In the genomic region with DNA sequence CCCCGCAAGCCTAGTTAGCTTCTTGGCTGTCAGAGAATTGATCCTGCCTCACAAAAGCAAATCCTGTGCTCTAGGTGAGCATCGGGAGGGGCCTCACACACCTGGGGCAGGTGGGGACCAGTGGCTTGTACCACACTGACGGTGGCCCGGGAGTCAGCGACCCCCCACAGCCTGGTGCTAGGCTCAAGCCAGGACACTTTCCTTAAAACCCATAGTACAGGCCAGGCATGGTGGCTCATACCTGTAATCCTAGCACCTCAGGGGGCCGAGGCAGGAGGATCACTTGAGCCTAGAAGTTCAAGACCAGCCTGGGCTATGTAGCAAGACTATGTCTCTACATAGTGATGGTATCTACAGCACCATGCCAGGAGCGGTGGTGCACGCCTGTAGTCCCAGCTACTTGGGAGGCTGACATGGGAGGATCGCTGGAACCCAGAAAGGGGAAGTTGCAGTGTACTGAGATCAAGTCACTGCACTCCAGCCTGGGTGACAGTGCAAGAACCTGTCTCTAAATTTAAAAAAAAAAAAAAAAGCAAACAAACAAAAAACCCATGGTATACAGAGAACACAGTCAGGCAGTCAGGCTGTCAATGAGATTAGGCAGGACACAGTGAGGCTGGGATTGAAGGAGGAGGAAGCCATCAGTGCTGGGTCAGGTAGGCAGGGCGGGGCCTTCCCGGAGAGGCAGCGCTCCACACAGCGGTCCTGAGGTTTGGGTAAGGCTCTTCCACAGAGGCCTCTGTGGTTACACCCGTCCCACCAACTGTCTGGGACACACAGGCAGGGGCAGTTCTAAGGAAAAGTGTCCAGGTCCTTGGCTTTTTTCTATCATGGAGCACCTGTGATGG, we compare ENCODE assay signal across 25 cellular contexts. TPM values are rescaled to one million over a fixed set of nuclear protein-coding genes. Genes with fewer than 3 reads are reported as not detected.
DNase-seq lines count a peak whose midpoint lies in the region; ATAC-seq and TF ChIP-seq lines count a peak whose summit lies in the region.
"Had no signal": no experiment of that assay in that cellular context is flagged by ENCODE, and none has a peak within 500 bp of the region (broad histone marks: within the 10 kb centered on the region; RNA-seq: fewer than 3 reads in every experiment).

No MANE protein-coding gene starts in this region.

- H3K36me3 Mint-ChIP-seq in endodermal cell (ENCODE audit: low read depth) (peaks cover 14% of the 10 kb centered on the region), progenitor cell of endocrine pancreas (ENCODE audit: insufficient read depth) (peaks cover 9% of the 10 kb centered on the region)

- H3K4me3 ChIP-seq in NB4 (ENCODE audit: low read depth, low read length) (no peak overlapping the region), endodermal cell (ENCODE audit: low read length) (no peak overlapping the region), breast epithelium (no peak overlapping the region)
- H3K4me3 ChIP-seq: BLaER1 had no signal

- no peaks in the 10 kb centered on the region for H3K9me3 ChIP-seq in endodermal cell (ENCODE audit: control insufficient read depth, low read length)
- no peaks in the 10 kb centered on the region for H3K9me3 ChIP-seq in breast epithelium
- H3K9me3 ChIP-seq: BLaER1 had no signal

- intact Hi-C loops in breast epithelium (cut with DNase I; ENCODE audit: low total_unique reads) = no loop called here

- H3K27ac ChIP-seq in endodermal cell (ENCODE audit: low read depth, low read length) (no peak overlapping the region), breast epithelium (no peak overlapping the region)
- H3K27ac ChIP-seq: BLaER1 had no signal

- H3K4me1 ChIP-seq in endodermal cell (ENCODE audit: control insufficient read depth, insufficient read depth, low read length) = no peaks in the 10 kb centered on the region
- H3K4me1 ChIP-seq in breast epithelium = peaks cover 10 to 12% of the 10 kb centered on the region in 2 donors

- WGBS in endodermal cell (ENCODE audit: insufficient coverage in 1 of 2, insufficient read length in 1 of 2), 2 experiments = 87 to 90% methylated on average over 10 to 14 of the region's 14 CpGs

- H3K27ac Mint-ChIP-seq in endodermal cell = no peak overlapping the region
- peak overlapping the region; percentile 58 for H3K27ac Mint-ChIP-seq in progenitor cell of endocrine pancreas
- H3K27ac Mint-ChIP-seq: activated T-cell treated with anti-CD3 and anti-CD28 coated beads, Interleukin-2, amount 50 U/mL, for 24 hours had no signal

- no peak for ATAC-seq in GM18520 (IDR thresholded peaks at IDR 0.05; ENCODE audit: unreplicated experiment)
- ATAC-seq: right cardiac atrium, SK-N-SH treated with all-trans-retinoic acid at 6 μM for 48 hours had no signal

- H3K9me3 Mint-ChIP-seq in endodermal cell = no peaks in the 10 kb centered on the region
- H3K9me3 Mint-ChIP-seq in progenitor cell of endocrine pancreas (ENCODE audit: low read depth) = no peaks in the 10 kb centered on the region
- H3K9me3 Mint-ChIP-seq: activated T-cell treated with anti-CD3 and anti-CD28 coated beads, Interleukin-2, amount 50 U/mL, for 24 hours; central memory CD8-positive, alpha-beta T cell had no signal

- H3K4me1 Mint-ChIP-seq in endodermal cell (peaks cover 11% of the 10 kb centered on the region), progenitor cell of endocrine pancreas (ENCODE audit: low read depth) (peaks cover 11% of the 10 kb centered on the region)

- H3K9ac ChIP-seq in endodermal cell (ENCODE audit: extremely low read depth, low read length, poor library complexity, severe bottlenecking) = no peak overlapping the region
- H3K9ac ChIP-seq: BLaER1 had no signal

- no peak for TF ChIP-seq POLR2A in NB4 (IDR thresholded peaks at IDR 0.05; ENCODE audit: extremely low read depth, insufficient read length)
- TF ChIP-seq POLR2A in breast epithelium (IDR thresholded peaks at IDR 0.05) = no peak

- TF ChIP-seq CTCF in NB4 (IDR thresholded peaks at IDR 0.05; ENCODE audit: low read depth, low read length) (no peak), endodermal cell (conservative IDR thresholded peaks at IDR 0.05) (no peak), progenitor cell of endocrine pancreas (IDR thresholded peaks at IDR 0.05; ENCODE audit: unreplicated experiment) (no peak), breast epithelium (IDR thresholded peaks at IDR 0.05) (no peak)

- H3K27me3 ChIP-seq in endodermal cell (ENCODE audit: control insufficient read depth, insufficient read depth, low read length, poor library complexity, severe bottlenecking) (no peaks in the 10 kb centered on the region), breast epithelium (no peaks in the 10 kb centered on the region)
- H3K27me3 ChIP-seq: BLaER1 had no signal

- peak; percentile 52 for DNase-seq in activated effector memory CD4-positive, alpha-beta T cell treated with anti-CD3 and anti-CD28 coated beads, Interleukin-2, amount 50 U/mL, for 16 hours
- no peak for DNase-seq in activated effector memory CD4-positive, alpha-beta T cell treated with Interleukin-2 at 50 U/mL for 16 hours
- peak; percentile 55 for DNase-seq in NB4 (ENCODE audit: low read depth)
- peak; percentile 40 for DNase-seq in endodermal cell
- DNase-seq in progenitor cell of endocrine pancreas (ENCODE audit: low spot score, unreplicated experiment) = no peak
- no peak for DNase-seq in breast epithelium (ENCODE audit: low spot score in 2 of 2)
- no peak for DNase-seq in ureter (ENCODE audit: low spot score)
- DNase-seq: ACHN; activated CD4-positive, alpha-beta T cell treated with anti-CD3 and anti-CD28 coated beads, Interleukin-2, amount 50 U/mL, for 48 hours; activated CD4-positive, CD25-positive, alpha-beta regulatory T cell; activated naive CD4-positive, alpha-beta T cell treated with Interleukin-2 at 50 U/mL for 16 hours; activated T-cell treated with anti-CD3 and anti-CD28 coated beads, Interleukin-2, amount 50 U/mL, for 24 hours; anterior cingulate cortex; Calu3; erythroblast; NCI-H1105; NCI-H446 treated with DMSO at 0.1 percent for 48 hours; NK-92 treated with Interleukin-12 subunit alpha and Interleukin-12 subunit beta, amount 100 ng/mL, for 24 hours; RPMI8226; T-helper 9 cell had no signal

- H3K36me3 ChIP-seq in endodermal cell (ENCODE audit: control insufficient read depth, insufficient read depth, low read length) = peaks cover 16% of the 10 kb centered on the region
- H3K36me3 ChIP-seq in breast epithelium = no peaks in the 10 kb centered on the region

- H3K27me3 Mint-ChIP-seq in endodermal cell (ENCODE audit: insufficient read depth) (no peaks in the 10 kb centered on the region), progenitor cell of endocrine pancreas (no peaks in the 10 kb centered on the region)
- H3K27me3 Mint-ChIP-seq: activated T-cell treated with anti-CD3 and anti-CD28 coated beads, Interleukin-2, amount 50 U/mL, for 24 hours; central memory CD8-positive, alpha-beta T cell had no signal

- H3K4me3 Mint-ChIP-seq in endodermal cell = no peak overlapping the region
- H3K4me3 Mint-ChIP-seq in progenitor cell of endocrine pancreas (ENCODE audit: low read depth) = no peak overlapping the region
- H3K4me3 Mint-ChIP-seq: activated T-cell treated with anti-CD3 and anti-CD28 coated beads, Interleukin-2, amount 50 U/mL, for 24 hours; central memory CD8-positive, alpha-beta T cell had no signal

RNA-seq across cellular contexts. Expression of a gene that starts 41.3 kb away (rescaled TPM):
- total RNA-seq in endodermal cell (10 to 100 TPM; 21.2 to 32.8 TPM), progenitor cell of endocrine pancreas (18.9 and 22.2 TPM in 2 replicates), breast epithelium (10 to 100 TPM in 2 of 3 donors, 1 to 10 TPM in 1; 3.0 to 20.2 (median 15.7) TPM), ureter (23.6 TPM)
- 4.3 TPM for polyA plus RNA-seq in endodermal cell (2013, experiment 1 of 2)
- polyA plus RNA-seq in endodermal cell (2013, experiment 2 of 2) = 4.7 TPM

Comparison
In these comparisons a context has a peak if more than half of its experiments do, and no peak if none do; other contexts are left out.
1. DNase-seq: peak in activated effector memory CD4-positive, alpha-beta T cell treated with anti-CD3 and anti-CD28 coated beads, Interleukin-2, amount 50 U/mL, for 16 hours (single experiment), NB4 (single experiment) and endodermal cell (single experiment); none in activated effector memory CD4-positive, alpha-beta T cell treated with Interleukin-2 at 50 U/mL for 16 hours (single experiment), progenitor cell of endocrine pancreas (single experiment), breast epithelium (0 of 2) and ureter (single experiment).